In genomic region chr1:154870117-154870571, GRCh38 we compare ENCODE assay signal across 1 cellular context.
TF ChIP-seq lines count a peak whose summit lies in the region.

KCNN3 (minus strand) TSS chr1:154870281; CDS start chr1:154869964, 317 bp downstream.

TF ChIP-seq in HepG2, 621 proteins besides CTCF, POLR2A, EP300 and RAD21 (continued from another document):
- peak; percentile 60 for TF ChIP-seq GABPB1 (CRISPR knock-in tag; IDR thresholded peaks at IDR 0.05)
- TF ChIP-seq ZNF143 (CRISPR knock-in tag; IDR thresholded peaks at IDR 0.05) = peak; percentile 86
- no peak for TF ChIP-seq CC2D1A (CRISPR knock-in tag; IDR thresholded peaks at IDR 0.05)
- no peak for TF ChIP-seq FLYWCH1 (CRISPR knock-in tag; IDR thresholded peaks at IDR 0.05)
- no peak for TF ChIP-seq MED13 (CRISPR knock-in tag; IDR thresholded peaks at IDR 0.05)
- TF ChIP-seq GLMP (CRISPR knock-in tag; IDR thresholded peaks at IDR 0.05; ENCODE audit: borderline replicate concordance) = no peak
- TF ChIP-seq ZNF556 (CRISPR knock-in tag; IDR thresholded peaks at IDR 0.05; ENCODE audit: borderline replicate concordance) = no peak
- TF ChIP-seq ZNF574 (CRISPR knock-in tag; IDR thresholded peaks at IDR 0.05) = 0 out of 2 replicates have a peak, but pooled peaks have one; percentile 40
- no peak for TF ChIP-seq ZNF484 (CRISPR knock-in tag; IDR thresholded peaks at IDR 0.05; ENCODE audit: borderline replicate concordance, low read depth)
- no peak for TF ChIP-seq ZNF34 (CRISPR knock-in tag; IDR thresholded peaks at IDR 0.05; ENCODE audit: borderline replicate concordance)
- TF ChIP-seq HCFC1 (IDR thresholded peaks at IDR 0.05; ENCODE audit: low read depth, low read length) = peak; percentile 70; the same call in 1 of the 2 replicates
- peak; percentile 30; the same call in 1 of the 2 replicates for TF ChIP-seq SUZ12 (IDR thresholded peaks at IDR 0.05; ENCODE audit: low read depth, low read length)
- TF ChIP-seq ZNF501 (CRISPR knock-in tag; IDR thresholded peaks at IDR 0.05) = 0 out of 2 replicates have a peak, but pooled peaks have one; percentile 17
- peak; percentile 76 for TF ChIP-seq SP4 (CRISPR knock-in tag; IDR thresholded peaks at IDR 0.05)
TF ChIP-seq in HepG2: peak in this region for 13.
